Comparison of ENCODE assay signal across 10 cellular contexts in genomic region chr1:46547481-46548383, GRCh38. TPM values are rescaled to one million over a fixed set of nuclear protein-coding genes. Genes with fewer than 3 reads are reported as not detected.
DNase-seq lines count a peak whose midpoint lies in the region; ATAC-seq and TF ChIP-seq lines count a peak whose summit lies in the region.
"Had no signal": no experiment of that assay in that cellular context is flagged by ENCODE, and none has a peak within 500 bp of the region (broad histone marks: within the 10 kb centered on the region; RNA-seq: fewer than 3 reads in every experiment).

No MANE protein-coding gene starts in this region.

- H3K79me2 ChIP-seq in OCI-LY1 (ENCODE audit: insufficient read depth, low read length): no peaks in the 10 kb centered on the region

- H3K27me3 ChIP-seq in OCI-LY1 (ENCODE audit: insufficient read depth, low read length): no peaks in the 10 kb centered on the region
- H3K27me3 ChIP-seq in colonic mucosa: peaks cover 10% of the 10 kb centered on the region
- H3K27me3 ChIP-seq in vagina: peaks cover 8% of the 10 kb centered on the region

- no peak for TF ChIP-seq POLR2A in vagina (IDR thresholded peaks at IDR 0.05)

- no peak overlapping the region for H3K4me2 ChIP-seq in OCI-LY1 (ENCODE audit: low read length)

- no peak overlapping the region for H3K4me3 ChIP-seq in OCI-LY1 (ENCODE audit: low read depth, low read length, poor library complexity, severe bottlenecking)
- H3K4me3 ChIP-seq in colonic mucosa: no peak overlapping the region
- H3K4me3 ChIP-seq in vagina: no peak overlapping the region

- no peaks in the 10 kb centered on the region for H3K9me2 ChIP-seq in OCI-LY1 (ENCODE audit: low read depth, low read length)

- H2AFZ ChIP-seq in OCI-LY1 (ENCODE audit: low read length): no peak overlapping the region

- H3K36me3 ChIP-seq in OCI-LY1 (ENCODE audit: insufficient read depth, low read length): no peaks in the 10 kb centered on the region
- no peaks in the 10 kb centered on the region for H3K36me3 ChIP-seq in colonic mucosa
- H3K36me3 ChIP-seq in vagina: no peaks in the 10 kb centered on the region

- H3F3A ChIP-seq in OCI-LY1 (ENCODE audit: insufficient read depth, low read length): no peaks in the 10 kb centered on the region

- DNase-seq in AG08396 (ENCODE audit: low spot score): peak; percentile 70
- no peak for DNase-seq in colonic mucosa
- peak; percentile 57 for DNase-seq in myocyte (ENCODE audit: low read depth)
- DNase-seq in vagina (ENCODE audit: extremely low spot score in 2 of 2): no peak
- DNase-seq in stimulated activated CD8-positive, alpha-beta memory T cell treated with anti-CD3 and anti-CD28 coated beads, Interleukin-4, amount 100 ng/mL, for 48 hours: no peak

- intact Hi-C loops in colonic mucosa (cut with DNase I) (no loop called here), vagina (cut with DNase I) (loop anchor here (10.0 kb wide), 1 partner anchor 177 kb away; no protein-coding TSS in a partner anchor)

- no peak overlapping the region for H3K9ac ChIP-seq in OCI-LY1 (ENCODE audit: low read length)
- H3K9ac ChIP-seq in colonic mucosa (ENCODE audit: low read depth in 2 of 2, low read length in 2 of 2): no peak overlapping the region

- H3K4me1 ChIP-seq in OCI-LY1 (ENCODE audit: insufficient read depth, low read length, severe bottlenecking) (no peaks in the 10 kb centered on the region), colonic mucosa (no peaks in the 10 kb centered on the region), vagina (peaks cover 9% of the 10 kb centered on the region)

- TF ChIP-seq CTCF in GM12872 (IDR thresholded peaks at IDR 0.05; ENCODE audit: insufficient read depth, low read depth, low read length) (peak; percentile 50; the same call in 1 of the 3 replicates), OCI-LY1 (IDR thresholded peaks at IDR 0.05; ENCODE audit: low read length) (peak; percentile 64), colonic mucosa (IDR thresholded peaks at IDR 0.05) (peak; percentile 22), vagina (IDR thresholded peaks at IDR 0.05) (peak in 1 of 3 experiments; percentile 38)

- ATAC-seq in HG02759 (IDR thresholded peaks at IDR 0.05; ENCODE audit: unreplicated experiment): no peak

- H4K20me1 ChIP-seq in OCI-LY1 (ENCODE audit: insufficient read depth, low read length): no peaks in the 10 kb centered on the region

- H3K9me3 ChIP-seq in OCI-LY1 (ENCODE audit: low read length) (no peaks in the 10 kb centered on the region), colonic mucosa (no peaks in the 10 kb centered on the region), vagina (no peaks in the 10 kb centered on the region)

- H3K27ac ChIP-seq in OCI-LY1 (ENCODE audit: low read depth, low read length, poor library complexity, severe bottlenecking) (no peak overlapping the region), colonic mucosa (no peak overlapping the region), vagina (no peak overlapping the region)

RNA-seq across cellular contexts. Expression of gene KNCN, which starts 3.7 kb away (rescaled TPM):
- total RNA-seq in colonic mucosa (not detected), myocyte (not detected in 2 replicates), vagina (not detected)
- polyA plus RNA-seq in myocyte (2012): not detected
- total RNA-seq: glomerular endothelial cell, subcutaneous adipose tissue had no signal

RNA-seq across cellular contexts. Expression of gene MKNK1, which starts 56.3 kb away (rescaled TPM):
- total RNA-seq in colonic mucosa (10 to 100 TPM; 27.0 to 36.8 TPM), myocyte (15.2 and 15.4 TPM in 2 replicates), vagina (55.5 TPM)
- polyA plus RNA-seq in myocyte (2012): 30.6 TPM

RNA-seq across cellular contexts. Expression of gene DMBX1, which starts 58.1 kb away (rescaled TPM):
- total RNA-seq in colonic mucosa (not detected), myocyte (not detected in 2 replicates), vagina (0.25 TPM)
- polyA plus RNA-seq in myocyte (2012): not detected
- total RNA-seq: glomerular endothelial cell, subcutaneous adipose tissue had no signal

Comparison
In these comparisons a context has a peak if more than half of its experiments do, and no peak if none do; other contexts are left out.
1. DNase-seq: peak in AG08396 (single experiment) and myocyte (single experiment); none in colonic mucosa (single experiment), vagina (0 of 2) and stimulated activated CD8-positive, alpha-beta memory T cell treated with anti-CD3 and anti-CD28 coated beads, Interleukin-4, amount 100 ng/mL, for 48 hours (single experiment).